In genomic region chr18:37270046-37270665, GRCh38 we compare ENCODE assay signal across 8 cellular contexts.
DNase-seq lines count a peak whose midpoint lies in the region; ATAC-seq and TF ChIP-seq lines count a peak whose summit lies in the region.

No MANE protein-coding gene starts in this region.

- in situ Hi-C loops in astrocyte of the spinal cord (cut with HindIII; ENCODE audit: low sequenced_read_pairs) = no loop called here

- TF ChIP-seq CTCF in astrocyte of the spinal cord (IDR thresholded peaks at IDR 0.05; ENCODE audit: low read depth, low read length) = no peak

- no peak for ATAC-seq in HG02973 (IDR thresholded peaks at IDR 0.05; ENCODE audit: unreplicated experiment)

- DNase-seq in Daoy (ENCODE audit: low read depth) (peak; percentile 14), M059J (ENCODE audit: low read depth) (peak; percentile 38), astrocyte of the spinal cord (ENCODE audit: low read depth, low spot score) (peak; percentile 37), medulla oblongata (ENCODE audit: extremely low spot score) (peak; percentile 44), NCI-H1417 treated with DMSO at 0.1 percent for 48 hours (lab: John Stamatoyannopoulos, UW) (no peak), GOT3 (lab: John Stamatoyannopoulos, UW) (no peak), NCI-H2029 treated with DMSO at 0.1 percent for 48 hours (lab: John Stamatoyannopoulos, UW) (no peak)

- no peak overlapping the region for H3K4me3 ChIP-seq in astrocyte of the spinal cord (ENCODE audit: low read depth, low read length)

Comparison
In these comparisons a context has a peak if more than half of its experiments do, and no peak if none do; other contexts are left out.
1. DNase-seq: peak in Daoy (single experiment), M059J (single experiment), astrocyte of the spinal cord (single experiment) and medulla oblongata (single experiment); none in NCI-H1417 treated with DMSO at 0.1 percent for 48 hours (single experiment), GOT3 (single experiment) and NCI-H2029 treated with DMSO at 0.1 percent for 48 hours (single experiment).